ENCODE assay signal across 19 cellular contexts in the genomic region with DNA sequence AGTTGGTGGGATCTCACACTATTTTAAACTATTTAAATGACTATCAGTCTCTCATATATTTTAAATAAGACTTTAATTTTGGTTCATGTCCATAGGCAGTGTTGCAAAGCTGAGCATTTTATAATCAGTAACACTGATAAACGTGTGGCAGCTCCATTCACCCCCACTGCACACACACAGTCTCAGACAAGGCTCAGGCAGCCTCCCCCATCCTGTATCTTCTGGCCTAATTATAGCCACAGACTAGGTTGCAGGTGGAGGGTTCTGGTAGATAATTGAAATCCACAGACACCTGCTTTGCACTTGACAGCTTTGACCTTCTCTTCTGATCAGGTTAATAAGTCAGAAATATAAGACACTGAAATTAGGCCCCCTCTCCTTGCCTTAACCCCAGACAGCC.
A peak's percentile ranks its signal among the peaks of the same experiment; 100 is the strongest.
DNase-seq lines count a peak whose midpoint lies in the region; ATAC-seq and TF ChIP-seq lines count a peak whose summit lies in the region.
"Had no signal": no experiment of that assay in that cellular context is flagged by ENCODE, and none has a peak within 500 bp of the region (broad histone marks: within the 10 kb centered on the region; RNA-seq: fewer than 3 reads in every experiment).

No MANE protein-coding gene starts in this region.

- H3K79me2 ChIP-seq in KMS-11 (ENCODE audit: insufficient read depth, low read depth), result no peaks in the 10 kb centered on the region

- H3K9ac ChIP-seq in KMS-11, result no peak overlapping the region

- no peak for ATAC-seq in HG03039 (IDR thresholded peaks at IDR 0.05; ENCODE audit: unreplicated experiment)
- ATAC-seq: HCT116 had no signal

- DNase-seq in COLO668 (lab: John Stamatoyannopoulos, UW; ENCODE audit: unreplicated experiment) (peak; percentile 16), NCI-H146 treated with DMSO at 0.1 percent for 48 hours (lab: John Stamatoyannopoulos, UW; ENCODE audit: unreplicated experiment) (peak; percentile 14), testis (peak; percentile 42), NCI-H128 (lab: John Stamatoyannopoulos, UW; ENCODE audit: unreplicated experiment) (no peak)
- DNase-seq: ACHN; BE2C; C1 segment of cervical spinal cord; Caco-2; CD4-positive, CD25-positive, alpha-beta regulatory T cell; CD8-positive, alpha-beta memory T cell; DMS153; DMS79; GDM1; GOT3; H7; HFFc6 had no signal

- H3K36me3 ChIP-seq in KMS-11 (ENCODE audit: insufficient read depth) (no peaks in the 10 kb centered on the region), testis (ENCODE audit: low read depth, missing control alignments) (no peaks in the 10 kb centered on the region)
- H3K36me3 ChIP-seq: BE2C had no signal

- H4K20me1 ChIP-seq in KMS-11 (ENCODE audit: insufficient read depth), result no peaks in the 10 kb centered on the region

- H3K27ac ChIP-seq in KMS-11 (no peak overlapping the region), testis (no peak overlapping the region)

- H3K4me1 ChIP-seq in KMS-11 (ENCODE audit: low read depth, poor library complexity, severe bottlenecking) (peaks cover 17% of the 10 kb centered on the region), testis (peaks cover 19% of the 10 kb centered on the region)
- H3K4me1 ChIP-seq: BE2C had no signal

- H2AFZ ChIP-seq in KMS-11 (ENCODE audit: low read depth), result no peak overlapping the region

- no peaks in the 10 kb centered on the region for H3K9me3 ChIP-seq in testis
- H3K9me3 ChIP-seq: BE2C, Caco-2 had no signal

- TF ChIP-seq POLR2A in testis (IDR thresholded peaks at IDR 0.05), result no peak

- 0 out of 2 replicates have a peak overlapping the region, but pooled peaks have one; percentile 23 for H3K4me2 ChIP-seq in KMS-11

- 69 to 75% methylated on average over 1 of the region's 1 CpG for whole genome bisulfite sequencing in testis, 2 donors

- no peaks in the 10 kb centered on the region for H3K27me3 ChIP-seq in KMS-11 (ENCODE audit: insufficient read depth, low read depth)
- H3K27me3 ChIP-seq in testis, result no peaks in the 10 kb centered on the region
- H3K27me3 ChIP-seq: BE2C had no signal

- intact Hi-C loops in testis (cut with DNase I; ENCODE audit: low total_unique reads), result loop anchor here (10.0 kb wide), 1 partner anchor 211 kb away; a partner anchor contains a TSS

- H3K4me3 ChIP-seq in KMS-11 (IDR thresholded peaks at IDR 0.05; ENCODE audit: insufficient read depth, low read depth, low read length), result no peak overlapping the region
- no peak overlapping the region for H3K4me3 ChIP-seq in testis

- TF ChIP-seq CTCF in KMS-11 (conservative IDR thresholded peaks at IDR 0.05; ENCODE audit: low read depth, low read length), result no peak
- TF ChIP-seq CTCF in testis (IDR thresholded peaks at IDR 0.05), result no peak
